ENCODE assay signal across 15 cellular contexts in genomic region chr4:23779839-23780238, GRCh38.
DNase-seq lines count a peak whose midpoint lies in the region; ATAC-seq and TF ChIP-seq lines count a peak whose summit lies in the region.
"Had no signal": no experiment of that assay in that cellular context is flagged by ENCODE, and none has a peak within 500 bp of the region (broad histone marks: within the 10 kb centered on the region; RNA-seq: fewer than 3 reads in every experiment).

No MANE protein-coding gene starts in this region.

- H3K56ac ChIP-seq in mesendoderm (ENCODE audit: low read length) = no peak overlapping the region

- no peak for TF ChIP-seq CTCF in fibroblast of mammary gland (conservative IDR thresholded peaks at IDR 0.05; ENCODE audit: control insufficient read depth, insufficient read depth, low read depth, low read length)

- H2BK15ac ChIP-seq in mesendoderm (replicated peaks; ENCODE audit: low read depth) = no peak overlapping the region

- DNase-seq in HK-2 (ENCODE audit: unreplicated experiment) (peak; percentile 27), fibroblast of mammary gland (ENCODE audit: low read depth) (peak; percentile 50), mesendoderm (no peak), SHP77 (lab: John Stamatoyannopoulos, UW) (no peak)
- DNase-seq: 8988T; CD4-positive, alpha-beta memory T cell; DMS79; EL; GM23248; H7 had no signal

- H3K4me1 ChIP-seq in ACC112 (ENCODE audit: control insufficient read depth, insufficient read depth, low read length, unreplicated experiment) = peaks cover 5% of the 10 kb centered on the region
- peaks cover 4% of the 10 kb centered on the region for H3K4me1 ChIP-seq in mesendoderm (ENCODE audit: control insufficient read depth, low read depth, low read length)

- peak overlapping the region; percentile 85 for H2AFZ ChIP-seq in ACC112 (ENCODE audit: low read length, unreplicated experiment)
- H2AFZ ChIP-seq: GM23248 had no signal

- no peak overlapping the region for H2BK5ac ChIP-seq in mesendoderm (ENCODE audit: low read length)

- H3K4me3 ChIP-seq in ACC112 (ENCODE audit: low read depth, low read length) (no peak overlapping the region), fibroblast of mammary gland (ENCODE audit: control insufficient read depth, low read depth, low read length) (no peak overlapping the region), mesendoderm (ENCODE audit: low read length) (no peak overlapping the region)
- H3K4me3 ChIP-seq: GM23248 had no signal

- no peaks in the 10 kb centered on the region for H3K79me1 ChIP-seq in mesendoderm (ENCODE audit: low read length)

- ATAC-seq in GM21737 (IDR thresholded peaks at IDR 0.05; ENCODE audit: unreplicated experiment) (no peak), HG03457 (IDR thresholded peaks at IDR 0.05; ENCODE audit: unreplicated experiment) (no peak)

- H3K36me3 ChIP-seq in ACC112 (ENCODE audit: insufficient read depth, low read length) (no peaks in the 10 kb centered on the region), mesendoderm (ENCODE audit: control insufficient read depth, insufficient read depth, low read length) (no peaks in the 10 kb centered on the region)

- H2BK120ac ChIP-seq in mesendoderm (ENCODE audit: low read depth, low read length) = peak overlapping the region; percentile 6

- no peak overlapping the region for H3K4ac ChIP-seq in mesendoderm (ENCODE audit: low read depth, low read length)

- H3K27me3 ChIP-seq in ACC112 (ENCODE audit: insufficient read depth, low read length) = no peaks in the 10 kb centered on the region
- no peaks in the 10 kb centered on the region for H3K27me3 ChIP-seq in mesendoderm (ENCODE audit: insufficient read depth, low read length, poor library complexity)

- no peak overlapping the region for H4K8ac ChIP-seq in mesendoderm (ENCODE audit: low read depth, low read length)

- H3K23ac ChIP-seq in mesendoderm (ENCODE audit: low read length) = no peak overlapping the region

- no CpG with 5 or more reads among the region's 7 CpGs for WGBS in mesendoderm (ENCODE audit: extremely low coverage, insufficient coverage, low lambda C conversion rate)

- H4K5ac ChIP-seq in mesendoderm (ENCODE audit: low read length) = no peak overlapping the region

- no peak overlapping the region for H2AK5ac ChIP-seq in mesendoderm (ENCODE audit: low read length)

- H3K18ac ChIP-seq in mesendoderm (ENCODE audit: low read length) = no peak overlapping the region

- no peaks in the 10 kb centered on the region for H3K79me2 ChIP-seq in ACC112 (ENCODE audit: control insufficient read depth, insufficient read depth, low read length, unreplicated experiment)
- no peaks in the 10 kb centered on the region for H3K79me2 ChIP-seq in mesendoderm (ENCODE audit: control insufficient read depth, insufficient read depth, low read length)

- H3K4me2 ChIP-seq in mesendoderm (ENCODE audit: low read length) = no peak overlapping the region

- H3K9ac ChIP-seq in mesendoderm (ENCODE audit: low read length) = no peak overlapping the region
- H3K9ac ChIP-seq: GM23248 had no signal

- H3K27ac ChIP-seq in ACC112 (ENCODE audit: low read depth, low read length) (no peak overlapping the region), mesendoderm (ENCODE audit: low read depth, low read length) (no peak overlapping the region)
- H3K27ac ChIP-seq: C4-2B, GM23248, HL-60 had no signal

Comparison
In these comparisons a context has a peak if more than half of its experiments do, and no peak if none do; other contexts are left out.
1. DNase-seq: peak in HK-2 (single experiment) and fibroblast of mammary gland (single experiment); none in mesendoderm (single experiment) and SHP77 (0 of 2).